Comparison of ENCODE assay signal across 8 cellular contexts in the genomic region with DNA sequence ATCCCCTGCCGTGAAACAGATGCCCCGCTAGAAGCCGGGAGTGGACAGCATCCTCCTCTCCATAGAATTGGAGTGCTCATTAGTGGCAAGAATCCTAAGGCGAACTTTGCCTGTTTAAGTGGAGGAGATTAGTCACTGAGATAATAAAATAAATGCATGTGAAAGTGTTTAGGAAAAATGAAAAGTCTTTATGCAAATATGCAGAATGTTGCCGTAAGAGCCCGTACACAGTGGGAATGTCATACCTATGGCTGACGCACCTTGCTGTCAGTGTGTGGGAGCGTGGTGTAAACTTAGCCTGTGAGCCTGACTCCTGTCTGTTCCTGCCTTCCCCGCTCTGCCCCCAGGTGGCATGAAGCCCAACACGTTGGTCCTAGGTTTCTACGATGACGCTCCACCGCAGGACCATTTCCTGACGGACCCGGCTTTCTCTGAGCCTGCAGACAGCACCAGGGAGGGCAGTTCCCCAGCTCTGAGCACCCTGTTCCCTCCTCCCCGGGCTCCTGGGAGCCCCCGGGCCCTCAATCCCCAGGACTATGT. TPM values are rescaled to one million over a fixed set of nuclear protein-coding genes. Genes with fewer than 3 reads are reported as not detected.
A peak's percentile ranks its signal among the peaks of the same experiment; 100 is the strongest.
DNase-seq lines count a peak whose midpoint lies in the region; ATAC-seq, FAIRE-seq and TF ChIP-seq lines count a peak whose summit lies in the region.

No MANE protein-coding gene starts in this region.

- no peak for FAIRE-seq in D721Med (lab: Jason Lieb, UNC)

- TF ChIP-seq CTCF in type B pancreatic cell (conservative IDR thresholded peaks at IDR 0.05) (no peak), D721Med (IDR thresholded peaks at IDR 0.05; ENCODE audit: insufficient read depth, missing control alignments) (no peak)

- CTCF ChIA-PET in activated CD4-positive, alpha-beta T cell treated with anti-CD3 and anti-CD28 coated beads, Interleukin-2, amount 10 ng/mL, durations not matched to agents 7 days and 5 days (lab: Charles Lee): interaction anchor here (1.1 kb wide), 1 partner anchor 13 kb away, joined by 3 read pairs; a partner anchor contains a TSS

- no peaks in the 10 kb centered on the region for H3K27me3 ChIP-seq in layer of hippocampus (ENCODE audit: control insufficient read depth, insufficient read depth, low read length)

- H3K36me3 Mint-ChIP-seq in activated CD4-positive, alpha-beta T cell treated with anti-CD3 and anti-CD28 coated beads, Interleukin-2, amount 10 ng/mL, durations not matched to agents 7 days and 5 days (ENCODE audit: low read depth): peaks cover 30% of the 10 kb centered on the region
- peaks cover 46% of the 10 kb centered on the region for H3K36me3 Mint-ChIP-seq in activated T-helper 17 cell treated with anti-CD3 and anti-CD28 coated beads, Interleukin-2, amount 50 U/mL, for 72 hours (ENCODE audit: low read depth)
- peaks cover 3% of the 10 kb centered on the region for H3K36me3 Mint-ChIP-seq in type B pancreatic cell

- DNase-seq in activated CD4-positive, alpha-beta T cell treated with anti-CD3 and anti-CD28 coated beads, Interleukin-2, amount 10 ng/mL, durations not matched to agents 7 days and 5 days: no peak
- DNase-seq in activated CD4-positive, alpha-beta T cell treated with anti-CD3 and anti-CD28 coated beads, Interleukin-2, amount 50 U/mL, for 48 hours: no peak
- DNase-seq in type B pancreatic cell (ENCODE audit: extremely low spot score, unreplicated experiment) (no peak), SKM-1 (lab: John Stamatoyannopoulos, UW; ENCODE audit: unreplicated experiment) (no peak), iPS-NIHi11 (ENCODE audit: low spot score) (no peak), D721Med (ENCODE audit: insufficient read length, low spot score) (no peak)

- H3K9me3 Mint-ChIP-seq in activated CD4-positive, alpha-beta T cell treated with anti-CD3 and anti-CD28 coated beads, Interleukin-2, amount 10 ng/mL, durations not matched to agents 7 days and 5 days: no peaks in the 10 kb centered on the region
- no peaks in the 10 kb centered on the region for H3K9me3 Mint-ChIP-seq in activated T-helper 17 cell treated with anti-CD3 and anti-CD28 coated beads, Interleukin-2, amount 50 U/mL, for 72 hours
- no peaks in the 10 kb centered on the region for H3K9me3 Mint-ChIP-seq in type B pancreatic cell

- no peak overlapping the region for H3K4me3 Mint-ChIP-seq in activated CD4-positive, alpha-beta T cell treated with anti-CD3 and anti-CD28 coated beads, Interleukin-2, amount 10 ng/mL, durations not matched to agents 7 days and 5 days
- H3K4me3 Mint-ChIP-seq in activated T-helper 17 cell treated with anti-CD3 and anti-CD28 coated beads, Interleukin-2, amount 50 U/mL, for 72 hours: peak overlapping the region; percentile 15
- H3K4me3 Mint-ChIP-seq in type B pancreatic cell: peak overlapping the region; percentile 37

- H3K27me3 Mint-ChIP-seq in activated CD4-positive, alpha-beta T cell treated with anti-CD3 and anti-CD28 coated beads, Interleukin-2, amount 10 ng/mL, durations not matched to agents 7 days and 5 days: no peaks in the 10 kb centered on the region
- no peaks in the 10 kb centered on the region for H3K27me3 Mint-ChIP-seq in activated T-helper 17 cell treated with anti-CD3 and anti-CD28 coated beads, Interleukin-2, amount 50 U/mL, for 72 hours
- H3K27me3 Mint-ChIP-seq in type B pancreatic cell: no peaks in the 10 kb centered on the region

- POLR2A ChIA-PET in activated CD4-positive, alpha-beta T cell treated with anti-CD3 and anti-CD28 coated beads, Interleukin-2, amount 10 ng/mL, durations not matched to agents 7 days and 5 days (lab: Charles Lee): no interaction called here

- peak overlapping the region; percentile 54 for H3K27ac Mint-ChIP-seq in activated CD4-positive, alpha-beta T cell treated with anti-CD3 and anti-CD28 coated beads, Interleukin-2, amount 10 ng/mL, durations not matched to agents 7 days and 5 days
- H3K27ac Mint-ChIP-seq in activated T-helper 17 cell treated with anti-CD3 and anti-CD28 coated beads, Interleukin-2, amount 50 U/mL, for 72 hours: no peak overlapping the region
- H3K27ac Mint-ChIP-seq in type B pancreatic cell: no peak overlapping the region

- peak overlapping the region; percentile 99 for H3K27ac ChIP-seq in layer of hippocampus (ENCODE audit: low read depth, low read length)

- no peak for ATAC-seq in activated T-helper 17 cell treated with anti-CD3 and anti-CD28 coated beads, Interleukin-2, amount 50 U/mL, for 72 hours (replicated peaks)

- H3K4me1 Mint-ChIP-seq in activated CD4-positive, alpha-beta T cell treated with anti-CD3 and anti-CD28 coated beads, Interleukin-2, amount 10 ng/mL, durations not matched to agents 7 days and 5 days: peaks cover 18% of the 10 kb centered on the region
- H3K4me1 Mint-ChIP-seq in activated T-helper 17 cell treated with anti-CD3 and anti-CD28 coated beads, Interleukin-2, amount 50 U/mL, for 72 hours: no peaks in the 10 kb centered on the region
- peaks cover 9% of the 10 kb centered on the region for H3K4me1 Mint-ChIP-seq in type B pancreatic cell (ENCODE audit: unreplicated experiment)

RNA-seq across cellular contexts. Expression of a gene that starts 1.7 kb away (rescaled TPM):
- total RNA-seq in activated CD4-positive, alpha-beta T cell treated with anti-CD3 and anti-CD28 coated beads, Interleukin-2, amount 10 ng/mL, durations not matched to agents 7 days and 5 days: 10 to 100 TPM; 24.8 to 34.2 TPM
- total RNA-seq in activated T-helper 17 cell treated with anti-CD3 and anti-CD28 coated beads, Interleukin-2, amount 50 U/mL, for 72 hours: 10 to 100 TPM; 36.5 to 43.5 TPM
- total RNA-seq in type B pancreatic cell (ENCODE audit: low replicate concordance): 78.9 and 84.7 TPM in 2 replicates

RNA-seq across cellular contexts. Expression of a gene that starts 9.5 kb away (rescaled TPM):
- total RNA-seq in activated CD4-positive, alpha-beta T cell treated with anti-CD3 and anti-CD28 coated beads, Interleukin-2, amount 10 ng/mL, durations not matched to agents 7 days and 5 days: 100 to 1,000 TPM; 262 to 280 TPM
- 100 to 1,000 TPM; 208 to 255 TPM for total RNA-seq in activated T-helper 17 cell treated with anti-CD3 and anti-CD28 coated beads, Interleukin-2, amount 50 U/mL, for 72 hours
- total RNA-seq in type B pancreatic cell (ENCODE audit: low replicate concordance): 168 and 239 TPM in 2 replicates

RNA-seq across cellular contexts. Expression of a gene that starts 12.9 kb away (rescaled TPM):
- total RNA-seq in activated CD4-positive, alpha-beta T cell treated with anti-CD3 and anti-CD28 coated beads, Interleukin-2, amount 10 ng/mL, durations not matched to agents 7 days and 5 days: 10 to 100 TPM; 44.1 to 49.1 TPM
- 10 to 100 TPM; 15.7 to 30.1 TPM for total RNA-seq in activated T-helper 17 cell treated with anti-CD3 and anti-CD28 coated beads, Interleukin-2, amount 50 U/mL, for 72 hours
- 31.4 and 37.1 TPM in 2 replicates for total RNA-seq in type B pancreatic cell (ENCODE audit: low replicate concordance)

RNA-seq across cellular contexts. Expression of a gene that starts 24.1 kb away (rescaled TPM):
- 1 to 10 TPM; 2.3 to 3.1 TPM for total RNA-seq in activated CD4-positive, alpha-beta T cell treated with anti-CD3 and anti-CD28 coated beads, Interleukin-2, amount 10 ng/mL, durations not matched to agents 7 days and 5 days
- total RNA-seq in activated T-helper 17 cell treated with anti-CD3 and anti-CD28 coated beads, Interleukin-2, amount 50 U/mL, for 72 hours: 1 to 10 TPM in 1 of 2 donors, under 1 TPM in 1; 0.79 to 3.2 TPM
- total RNA-seq in type B pancreatic cell (ENCODE audit: low replicate concordance): 4.4 and 6.3 TPM in 2 replicates

RNA-seq across cellular contexts. Expression of a gene that starts 30.2 kb away (rescaled TPM):
- not detected for total RNA-seq in activated CD4-positive, alpha-beta T cell treated with anti-CD3 and anti-CD28 coated beads, Interleukin-2, amount 10 ng/mL, durations not matched to agents 7 days and 5 days
- total RNA-seq in activated T-helper 17 cell treated with anti-CD3 and anti-CD28 coated beads, Interleukin-2, amount 50 U/mL, for 72 hours: not detected
- total RNA-seq in type B pancreatic cell (ENCODE audit: low replicate concordance): 7.1 and 10.4 TPM in 2 replicates
